ENCODE assay signal across 8 cellular contexts in genomic region chr1:201408176-201408814, GRCh38. TPM values are rescaled to one million over a fixed set of nuclear protein-coding genes. Genes with fewer than 3 reads are reported as not detected.
DNase-seq lines count a peak whose midpoint lies in the region; ATAC-seq and TF ChIP-seq lines count a peak whose summit lies in the region.

No MANE protein-coding gene starts in this region.

- H3K4me3 ChIP-seq in OCI-LY7 (ENCODE audit: low read depth, low read length, poor library complexity, severe bottlenecking), result no peak overlapping the region

- no peaks in the 10 kb centered on the region for H4K20me1 ChIP-seq in OCI-LY7 (ENCODE audit: insufficient read depth, low read length)

- no peaks in the 10 kb centered on the region for H3K9me3 ChIP-seq in OCI-LY7 (ENCODE audit: low read length)

- TF ChIP-seq CTCF in OCI-LY7 (conservative IDR thresholded peaks at IDR 0.05; ENCODE audit: low read length) (peak; percentile 89), nephron (IDR thresholded peaks at IDR 0.05; ENCODE audit: unreplicated experiment in 3 of 3) (peak; percentile 95 to 98 (median 95))

- H3K27me3 Mint-ChIP-seq in nephron (ENCODE audit: low read depth), result peaks cover 4% of the 10 kb centered on the region

- H3K36me3 ChIP-seq in OCI-LY7 (ENCODE audit: insufficient read depth, low read length), result no peaks in the 10 kb centered on the region

- peak overlapping the region in 1 of 3 experiments; percentile 10 for H3K27ac Mint-ChIP-seq in nephron

- H3K36me3 Mint-ChIP-seq in nephron (ENCODE audit: low read depth), result no peaks in the 10 kb centered on the region

- intact Hi-C loops in OCI-LY7 (cut with micrococcal nuclease; ENCODE audit: unreplicated experiment), result loop anchor here (1.0 kb wide), 1 partner anchor 23 kb away; no protein-coding TSS in a partner anchor

- BruUV-seq in OCI-LY7 (replicated peaks; lab: Mats Ljungman, UMichigan), result no TSS peak

- H3K4me1 ChIP-seq in OCI-LY7 (ENCODE audit: insufficient read depth, low read length, poor library complexity, severe bottlenecking), result no peaks in the 10 kb centered on the region

- H3K9me2 ChIP-seq in OCI-LY7 (ENCODE audit: insufficient read depth, low read length), result no peaks in the 10 kb centered on the region

- H3K27ac ChIP-seq in OCI-LY7 (ENCODE audit: low read depth, low read length, poor library complexity, severe bottlenecking), result no peak overlapping the region

- DNase-seq in DMS153 (lab: John Stamatoyannopoulos, UW) (peak; percentile 67), HUDEP-2 (lab: John Stamatoyannopoulos, UW; ENCODE audit: unreplicated experiment in 76 of 76) (peak in 65 of 76 experiments; percentile 12 to 81 (median 49)), OCI-LY7 (ENCODE audit: low spot score) (peak; percentile 70), fibroblast of gingiva (ENCODE audit: low read depth) (peak; percentile 56)
- DNase-seq in activated T-cell treated with anti-CD3 and anti-CD28 coated beads, Interleukin-2, amount 50 U/mL, for 1 hour, result peak; percentile 68
- peak; percentile 49 for DNase-seq in stimulated activated naive CD4-positive, alpha-beta T cell treated with Interleukin-2 at 50 U/mL for 16 hours (lab: John Stamatoyannopoulos, UW)

- H3K4me3 Mint-ChIP-seq in nephron, result no peak overlapping the region

- H3K9me3 Mint-ChIP-seq in nephron, result no peaks in the 10 kb centered on the region

- no peak overlapping the region for H2AFZ ChIP-seq in OCI-LY7 (ENCODE audit: low read length)

- CTCF ChIA-PET in OCI-LY7 (lab: Charles Lee; ENCODE audit: unreplicated experiment), result no interaction called here

- ATAC-seq in HG03139 (IDR thresholded peaks at IDR 0.05; ENCODE audit: unreplicated experiment), result no peak

- H3K4me1 Mint-ChIP-seq in nephron, result peaks cover 21% of the 10 kb centered on the region

- POLR2A ChIA-PET in OCI-LY7 (lab: Charles Lee), result no interaction called here

- H3K4me2 ChIP-seq in OCI-LY7 (ENCODE audit: low read length), result no peak overlapping the region

- H3K79me2 ChIP-seq in OCI-LY7 (ENCODE audit: insufficient read depth, low read depth, low read length), result no peaks in the 10 kb centered on the region

RNA-seq across cellular contexts. Expression of gene LAD1, which starts 9.2 kb away (rescaled TPM):
- total RNA-seq in OCI-LY7 (2014; rRNA removed; shearing (Covaris generic)), result not detected in 2 replicates
- total RNA-seq in OCI-LY7 (2022), result not detected in 2 replicates

RNA-seq across cellular contexts. Expression of gene TNNI1, which starts 13.2 kb away (rescaled TPM):
- 0.95 and 4.9 TPM in 2 replicates for total RNA-seq in OCI-LY7 (2014; rRNA removed; shearing (Covaris generic))
- total RNA-seq in OCI-LY7 (2022), result 2.0 and 3.1 TPM in 2 replicates

RNA-seq across cellular contexts. Expression of gene TNNT2, which starts 30.8 kb away (rescaled TPM):
- total RNA-seq in OCI-LY7 (2014; rRNA removed; shearing (Covaris generic)), result not detected in 2 replicates
- not detected in 2 replicates for total RNA-seq in OCI-LY7 (2022)
